ENCODE assay signal across 21 cellular contexts in genomic region chr15:67750371-67750770, GRCh38.
DNase-seq lines count a peak whose midpoint lies in the region; ATAC-seq, FAIRE-seq and TF ChIP-seq lines count a peak whose summit lies in the region.
"Had no signal": no experiment of that assay in that cellular context is flagged by ENCODE, and none has a peak within 500 bp of the region (broad histone marks: within the 10 kb centered on the region; RNA-seq: fewer than 3 reads in every experiment).

No MANE protein-coding gene starts in this region.

- H3K36me3 Mint-ChIP-seq in activated naive CD4-positive, alpha-beta T cell treated with anti-CD3 and anti-CD28 coated beads for 36 hours (ENCODE audit: low read depth), result no peaks in the 10 kb centered on the region
- peaks cover 0 to 27% (median 5%) of the 10 kb centered on the region in 5 donors for H3K36me3 Mint-ChIP-seq in naive thymus-derived CD4-positive, alpha-beta T cell

- ATAC-seq in K562, result no peak
- no peak for ATAC-seq in naive thymus-derived CD4-positive, alpha-beta T cell

- peak overlapping the region; percentile 19 for H3K27ac Mint-ChIP-seq in activated naive CD4-positive, alpha-beta T cell treated with anti-CD3 and anti-CD28 coated beads for 36 hours
- H3K27ac Mint-ChIP-seq in naive thymus-derived CD4-positive, alpha-beta T cell, result peak overlapping the region in 8 of 9 donors; percentile 19 to 88 (median 54)

- TF ChIP-seq CTCF in HEK293 (tag by site-specific recombination; IDR thresholded peaks at IDR 0.05), result no peak
- no peak for TF ChIP-seq CTCF in K562 (IDR thresholded peaks at IDR 0.05 in 2 of 3, conservative IDR thresholded peaks at IDR 0.05 in 1 of 3; ENCODE audit: insufficient read depth in 2 of 3, low read depth in 1 of 3, low read length in 3 of 3)

- no peaks in the 10 kb centered on the region for H3K27me3 ChIP-seq in K562 (ENCODE audit: control insufficient read depth in 2 of 2, insufficient read depth in 2 of 2, low read length in 2 of 2)
- H3K27me3 ChIP-seq in naive thymus-derived CD4-positive, alpha-beta T cell (ENCODE audit: control insufficient read depth in 2 of 2, insufficient read depth in 2 of 2, low read length in 2 of 2), result no peaks in the 10 kb centered on the region
- H3K27me3 ChIP-seq: BE2C had no signal

- no peaks in the 10 kb centered on the region for H4K20me1 ChIP-seq in K562 (replicated peaks; ENCODE audit: control insufficient read depth, insufficient read depth, low read length)

- H3K4me1 ChIP-seq in HEK293 (ENCODE audit: control insufficient read depth, insufficient read depth, low read length) (peaks cover 20% of the 10 kb centered on the region), K562 (replicated peaks in 1 of 2; ENCODE audit: control insufficient read depth in 2 of 2, insufficient read depth in 2 of 2, low read length in 2 of 2) (no peaks in the 10 kb centered on the region; a peak in 1 of 5 replicates)
- H3K4me1 ChIP-seq in naive thymus-derived CD4-positive, alpha-beta T cell (ENCODE audit: control insufficient read depth in 2 of 2, insufficient read depth in 2 of 2, low read length in 2 of 2), result peaks cover 3 to 45% of the 10 kb centered on the region in 2 donors
- H3K4me1 ChIP-seq: BE2C had no signal

- no TSS peak for BruUV-seq in K562 (replicated peaks; lab: Mats Ljungman, UMichigan)

- H3K36me3 ChIP-seq in HEK293 (ENCODE audit: control insufficient read depth in 2 of 2, insufficient read depth in 1 of 2, low read length in 2 of 2), result no peaks in the 10 kb centered on the region
- no peaks in the 10 kb centered on the region for H3K36me3 ChIP-seq in K562 (ENCODE audit: control insufficient read depth, insufficient read depth, low read length)
- H3K36me3 ChIP-seq in naive thymus-derived CD4-positive, alpha-beta T cell (ENCODE audit: control insufficient read depth in 2 of 3, insufficient read depth in 3 of 3, low read length in 3 of 3), result no peaks in the 10 kb centered on the region
- H3K36me3 ChIP-seq: BE2C had no signal

- CTCF ChIA-PET in activated naive CD4-positive, alpha-beta T cell treated with anti-CD3 and anti-CD28 coated beads for 36 hours (lab: Charles Lee), result no interaction called here
- CTCF ChIA-PET in HEK293 (lab: Yijun Ruan, JAX), result interaction anchor here (0.6 kb wide), 1 partner anchor 105 kb away, joined by 4 read pairs; no protein-coding TSS in a partner anchor
- CTCF ChIA-PET in K562 (lab: Yijun Ruan, JAX; ENCODE audit: low intra/inter-chr PET ratio), result no interaction called here
- CTCF ChIA-PET in naive thymus-derived CD4-positive, alpha-beta T cell (lab: Charles Lee), result interaction anchor here (0.6 kb wide), 1 partner anchor 9 kb away, joined by 3 read pairs; no protein-coding TSS in a partner anchor

- no peak for TF ChIP-seq RAD21 in K562 (CRISPR knock-in tag; conservative IDR thresholded peaks at IDR 0.05 in 1 of 2, IDR thresholded peaks at IDR 0.05 in 1 of 2)

- H3K4me2 ChIP-seq in K562 (ENCODE audit: insufficient read depth, low read length), result no peak overlapping the region

- POLR2A ChIA-PET in HEK293 (lab: Yijun Ruan, JAX) (no interaction called here), K562 (lab: Yijun Ruan, JAX) (no interaction called here)
- POLR2A ChIA-PET in naive thymus-derived CD4-positive, alpha-beta T cell (lab: Charles Lee), result no interaction called here

- H3K79me2 ChIP-seq in K562 (ENCODE audit: control insufficient read depth, insufficient read depth, low read length), result no peaks in the 10 kb centered on the region

- no peak for TF ChIP-seq POLR2A in K562 (conservative IDR thresholded peaks at IDR 0.05)

- H3K9ac ChIP-seq in K562 (ENCODE audit: insufficient read depth in 1 of 2, low read depth in 2 of 2, low read length in 2 of 2), result no peak overlapping the region

- no peaks in the 10 kb centered on the region for H3K9me3 ChIP-seq in HEK293 (ENCODE audit: control insufficient read depth, insufficient read depth, low read depth, low read length)
- H3K9me3 ChIP-seq in K562 (replicated peaks; ENCODE audit: control insufficient read depth, insufficient read depth, low read depth, low read length), result no peaks in the 10 kb centered on the region
- no peaks in the 10 kb centered on the region for H3K9me3 ChIP-seq in naive thymus-derived CD4-positive, alpha-beta T cell (ENCODE audit: control insufficient read depth in 2 of 3, low read length in 3 of 3)
- H3K9me3 ChIP-seq: BE2C had no signal

- peaks cover 35% of the 10 kb centered on the region for H3K4me1 Mint-ChIP-seq in activated naive CD4-positive, alpha-beta T cell treated with anti-CD3 and anti-CD28 coated beads for 36 hours (ENCODE audit: low read depth)
- peaks cover 22 to 83% (median 56%) of the 10 kb centered on the region in 7 donors for H3K4me1 Mint-ChIP-seq in naive thymus-derived CD4-positive, alpha-beta T cell

- in situ Hi-C loops in K562 (cut with MboI), result no loop called here

- no peak overlapping the region for H3K4me3 ChIP-seq in HEK293 (ENCODE audit: low read depth, low read length)
- H3K4me3 ChIP-seq in K562, result no peak overlapping the region
- no peak overlapping the region for H3K4me3 ChIP-seq in naive thymus-derived CD4-positive, alpha-beta T cell (ENCODE audit: low read length)
- H3K4me3 ChIP-seq: SK-N-MC had no signal

- no peaks in the 10 kb centered on the region for H3K9me1 ChIP-seq in K562 (ENCODE audit: control insufficient read depth, insufficient read depth, low read length)

- intact Hi-C loops in activated naive CD4-positive, alpha-beta T cell treated with anti-CD3 and anti-CD28 coated beads for 36 hours (cut with micrococcal nuclease), result no loop called here
- intact Hi-C loops in K562 (cut with micrococcal nuclease), result no loop called here
- intact Hi-C loops in naive thymus-derived CD4-positive, alpha-beta T cell (cut with micrococcal nuclease), result loop anchor here in 1 of 2 donors (10.0 kb wide), 2 partner anchors 96 to 226 kb away; partner anchors contain the start of gene C15orf61

- no peak for TF ChIP-seq EP300 in K562 (IDR thresholded peaks at IDR 0.05; ENCODE audit: low read length)

- no peak for DNase-seq in activated naive CD4-positive, alpha-beta T cell treated with anti-CD3 and anti-CD28 coated beads for 36 hours
- no peak for DNase-seq in activated naive CD4-positive, alpha-beta T cell (lab: John Stamatoyannopoulos, UW)
- DNase-seq in K562 (ENCODE audit: extremely low read depth in 1 of 4, low spot score in 3 of 4), result no peak
- DNase-seq in naive thymus-derived CD4-positive, alpha-beta T cell, result no peak
- DNase-seq in OCI-M2 (lab: John Stamatoyannopoulos, UW; ENCODE audit: unreplicated experiment), result no peak
- no peak for DNase-seq in NCI-H2107 (lab: John Stamatoyannopoulos, UW)
- no peak for DNase-seq in activated CD4-positive, CD25-positive, alpha-beta regulatory T cell treated with anti-CD3 and anti-CD28 coated beads, Interleukin-2, amount 50 U/mL, for 72 hours
- DNase-seq: 8988T, BE2C, GF-D8, H7, NCI-H1436, NCI-H2029, NCI-H2171 treated with DMSO at 0.1 percent for 48 hours, NCI-H510A treated with DMSO at 0.1 percent for 48 hours, NCI-H82, Right ventricle myocardium superior had no signal

- 54% methylated on average over 4 of the region's 4 CpGs for WGBS in K562 (ENCODE audit: insufficient coverage, low coverage, missing lambda C conversion rate)

- no peak overlapping the region for H3K4me3 Mint-ChIP-seq in activated naive CD4-positive, alpha-beta T cell treated with anti-CD3 and anti-CD28 coated beads for 36 hours
- peak overlapping the region in 5 of 10 donors; percentile 26 to 75 (median 51) for H3K4me3 Mint-ChIP-seq in naive thymus-derived CD4-positive, alpha-beta T cell

- FAIRE-seq in K562 (lab: Jason Lieb, UNC), result no peak
- FAIRE-seq: GM12891, RCC 7860 had no signal

- H2AFZ ChIP-seq in K562 (ENCODE audit: low read depth, low read length), result no peak overlapping the region

- no peak overlapping the region; the same call in 1 of the 2 replicates for H3K27ac ChIP-seq in HEK293 (ENCODE audit: extremely low read depth, low read depth, low read length)
- no peak overlapping the region for H3K27ac ChIP-seq in K562 (ENCODE audit: extremely low read depth, low read depth, low read length)
- no peak overlapping the region for H3K27ac ChIP-seq in naive thymus-derived CD4-positive, alpha-beta T cell (ENCODE audit: low read depth, low read length)
- H3K27ac ChIP-seq: SK-N-MC had no signal

- H3K9me3 Mint-ChIP-seq in activated naive CD4-positive, alpha-beta T cell treated with anti-CD3 and anti-CD28 coated beads for 36 hours, result peaks cover 2% of the 10 kb centered on the region
- peaks cover 0 to 5% (median 0%) of the 10 kb centered on the region in 11 donors for H3K9me3 Mint-ChIP-seq in naive thymus-derived CD4-positive, alpha-beta T cell

- H3K27me3 Mint-ChIP-seq in activated naive CD4-positive, alpha-beta T cell treated with anti-CD3 and anti-CD28 coated beads for 36 hours (ENCODE audit: low read depth), result no peaks in the 10 kb centered on the region
- H3K27me3 Mint-ChIP-seq in naive thymus-derived CD4-positive, alpha-beta T cell, result no peaks in the 10 kb centered on the region

TF ChIP-seq in HEK293, 187 proteins besides CTCF, POLR2A, EP300 and RAD21 (continues in another document):
- peak; percentile 69; the same call in 1 of the 2 replicates for TF ChIP-seq ZNF184 (tag by site-specific recombination; IDR thresholded peaks at IDR 0.05)
- no peak for TF ChIP-seq ZNF133 (tag by site-specific recombination; IDR thresholded peaks at IDR 0.05)
- peak; percentile 78 for TF ChIP-seq ZBTB17 (tag by site-specific recombination; IDR thresholded peaks at IDR 0.05)

TF ChIP-seq in K562, 482 proteins besides CTCF, POLR2A, EP300 and RAD21:
- peak; percentile 16; the same call in 1 of the 2 replicates for TF ChIP-seq ATF3 (IDR thresholded peaks at IDR 0.05)
- TF ChIP-seq ATF3 (CRISPR knock-in tag; conservative IDR thresholded peaks at IDR 0.05), result no peak
- TF ChIP-seq KLF13 (tag; IDR thresholded peaks at IDR 0.05; ENCODE audit: borderline replicate concordance, low read depth), result no peak
- TF ChIP-seq CEBPG (CRISPR knock-in tag; IDR thresholded peaks at IDR 0.05), result no peak
- TF ChIP-seq CEBPG (tag; conservative IDR thresholded peaks at IDR 0.05 in 1 of 2, IDR thresholded peaks at IDR 0.05 in 1 of 2), result peak; percentile 21 to 71; a peak in 2 of 4 replicates
TF ChIP-seq in K562: peak in this region for 2.

Comparison
In these comparisons a context has a peak if more than half of its experiments do, and no peak if none do; other contexts are left out.
1. CTCF ChIA-PET loops: an anchor here in HEK293 (0.6 kb wide) and naive thymus-derived CD4-positive, alpha-beta T cell (0.6 kb wide); none called in activated naive CD4-positive, alpha-beta T cell treated with anti-CD3 and anti-CD28 coated beads for 36 hours and K562.